Comparison of ENCODE assay signal across 1 cellular context in the genomic region with DNA sequence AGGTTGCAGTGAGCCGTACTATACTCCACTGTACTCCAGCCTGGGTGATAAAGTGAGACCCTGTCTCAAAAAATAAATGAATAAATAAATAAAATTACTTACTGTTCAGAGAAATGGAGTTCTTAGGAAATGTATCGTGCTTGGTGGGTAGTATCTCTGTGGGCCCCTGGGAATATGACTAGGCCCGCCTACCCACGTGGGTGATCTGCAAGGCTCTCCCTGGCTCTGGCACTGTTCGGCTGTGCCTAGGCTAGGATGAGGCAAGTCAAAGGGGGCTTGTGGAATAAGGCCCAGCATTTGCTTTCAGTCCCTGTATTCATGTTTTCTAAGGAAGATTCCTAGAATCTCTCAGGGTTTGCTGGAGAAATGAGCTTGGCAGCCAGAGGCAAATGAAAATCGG.
TF ChIP-seq lines count a peak whose summit lies in the region.

No MANE protein-coding gene starts in this region.

TF ChIP-seq in GM23338, 12 proteins besides CTCF, POLR2A, EP300 and RAD21:
- TF ChIP-seq ZNF331 (CRISPR knock-in tag; IDR thresholded peaks at IDR 0.05; ENCODE audit: low read depth), result no peak
